Comparison of ENCODE assay signal across 8 cellular contexts in the genomic region with DNA sequence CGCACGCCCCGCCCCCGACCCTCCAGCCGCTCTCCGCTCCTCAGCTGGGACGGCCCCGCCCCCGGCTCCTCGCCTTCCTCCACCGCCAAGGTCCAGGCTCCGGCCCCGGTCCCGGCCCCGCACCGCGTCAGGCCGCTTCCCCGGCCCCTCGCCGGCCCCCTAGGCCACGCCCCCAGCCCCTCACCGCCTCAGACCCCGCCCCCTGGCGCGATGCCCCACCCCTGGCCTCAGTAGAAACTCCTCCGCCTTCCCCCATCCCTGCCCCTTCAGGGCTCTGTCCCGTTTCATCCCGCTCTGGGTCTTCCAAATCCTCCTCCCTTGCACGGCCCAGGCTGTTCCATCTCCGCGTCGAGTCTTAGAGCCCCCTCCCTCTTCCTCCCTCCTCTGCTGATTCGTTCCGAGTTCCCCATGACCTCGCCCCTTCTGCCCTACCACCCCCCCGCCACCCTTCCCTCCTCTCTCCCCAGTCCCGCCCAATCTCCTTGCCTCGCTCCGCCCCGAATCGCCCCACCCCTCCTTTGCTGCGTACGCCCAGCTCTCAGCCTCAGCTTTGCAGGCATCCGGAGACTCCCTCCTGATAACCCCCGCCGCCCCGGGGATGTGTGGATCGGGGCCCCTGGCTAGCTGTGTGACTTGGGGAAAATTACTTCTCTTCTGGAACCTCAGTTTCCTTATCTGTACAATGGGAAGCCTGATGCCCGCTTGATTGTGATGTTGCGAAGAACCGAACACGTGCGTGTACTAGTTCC.
DNase-seq lines count a peak whose midpoint lies in the region; ATAC-seq and TF ChIP-seq lines count a peak whose summit lies in the region.

No MANE protein-coding gene starts in this region.

- peaks cover 2% of the 10 kb centered on the region for H3K36me3 Mint-ChIP-seq in central memory CD8-positive, alpha-beta T cell (ENCODE audit: insufficient read depth)

- CTCF ChIA-PET in HEK293 (lab: Yijun Ruan, JAX) = interaction anchor here (1.1 to 7.5 kb wide), 4 partner anchors 12 to 153 kb away, joined by 5 to 72 read pairs (median 8); no protein-coding TSS in a partner anchor

- H3K9me3 ChIP-seq in HEK293 (ENCODE audit: control insufficient read depth, insufficient read depth, low read depth, low read length) = no peaks in the 10 kb centered on the region

- POLR2A ChIA-PET in HEK293 (lab: Yijun Ruan, JAX) = interaction anchor here (0.6 to 2.5 kb wide), 9 partner anchors 13 to 385 kb away, joined by 3 to 10 read pairs (median 6); a partner anchor contains a TSS

- DNase-seq in D341Med (ENCODE audit: low spot score) = peak; percentile 96
- DNase-seq in NCI-H2171 (lab: John Stamatoyannopoulos, UW) = peak; percentile 91
- DNase-seq in activated CD4-positive, CD25-positive, alpha-beta regulatory T cell treated with anti-CD3 and anti-CD28 coated beads, Interleukin-2, amount 50 U/mL, for 72 hours = peak; percentile 82
- peak; percentile 76 to 82 for DNase-seq in central memory CD8-positive, alpha-beta T cell (ENCODE audit: low spot score in 2 of 2)
- peak; percentile 98 for DNase-seq in islet precursor cell
- DNase-seq in stimulated activated CD4-positive, alpha-beta T cell treated with anti-CD3 and anti-CD28 coated beads, Interleukin-12 subunit alpha, Interleukin-12 subunit beta, amount 100 ng/mL, for 4 hours = peak; percentile 87

- peak overlapping the region; percentile 82 for H3K4me3 Mint-ChIP-seq in central memory CD8-positive, alpha-beta T cell

- H3K27me3 Mint-ChIP-seq in central memory CD8-positive, alpha-beta T cell = peaks cover 34% of the 10 kb centered on the region

- ATAC-seq in central memory CD8-positive, alpha-beta T cell (replicated peaks; ENCODE audit: extremely low read depth, poor library complexity, severe bottlenecking) = peak; percentile 89
- ATAC-seq in GM18858 (IDR thresholded peaks at IDR 0.05; ENCODE audit: unreplicated experiment) = no peak

- H3K4me1 Mint-ChIP-seq in central memory CD8-positive, alpha-beta T cell = peaks cover 16% of the 10 kb centered on the region

- no peak overlapping the region for H3K27ac ChIP-seq in HEK293 (ENCODE audit: extremely low read depth, low read depth, low read length)

- H3K4me3 ChIP-seq in HEK293 (ENCODE audit: low read depth, low read length) = peak overlapping the region; percentile 63

- no peaks in the 10 kb centered on the region for H3K4me1 ChIP-seq in HEK293 (ENCODE audit: control insufficient read depth, insufficient read depth, low read length)

- H3K9me3 Mint-ChIP-seq in central memory CD8-positive, alpha-beta T cell = no peaks in the 10 kb centered on the region

- no peak for TF ChIP-seq CTCF in HEK293 (tag by site-specific recombination; IDR thresholded peaks at IDR 0.05)

- H3K36me3 ChIP-seq in HEK293 (ENCODE audit: control insufficient read depth in 2 of 2, insufficient read depth in 1 of 2, low read length in 2 of 2) = no peaks in the 10 kb centered on the region

- H3K27ac Mint-ChIP-seq in central memory CD8-positive, alpha-beta T cell (ENCODE audit: low read depth) = no peak overlapping the region

TF ChIP-seq in HEK293, 187 proteins besides CTCF, POLR2A, EP300 and RAD21 (continues in another document):
- TF ChIP-seq GLIS2 (tag by site-specific recombination; IDR thresholded peaks at IDR 0.05) (peak; percentile 82), ZNF146 (tag by site-specific recombination; IDR thresholded peaks at IDR 0.05) (no peak), GLIS1 (tag by site-specific recombination; IDR thresholded peaks at IDR 0.05) (peak; percentile 42), KLF10 (tag by site-specific recombination; IDR thresholded peaks at IDR 0.05) (peak; percentile 24; the same call in 1 of the 2 replicates), ZBTB20 (tag by site-specific recombination; IDR thresholded peaks at IDR 0.05) (peak; percentile 33; the same call in 1 of the 2 replicates), SP7 (tag by site-specific recombination; IDR thresholded peaks at IDR 0.05) (peak; percentile 31; the same call in 1 of the 2 replicates), ZEB2 (tag by site-specific recombination; IDR thresholded peaks at IDR 0.05) (peak; percentile 28; the same call in 1 of the 2 replicates), ZNF223 (tag by site-specific recombination; IDR thresholded peaks at IDR 0.05) (no peak), KLF9 (tag by site-specific recombination; IDR thresholded peaks at IDR 0.05; ENCODE audit: low read depth) (peak; percentile 87), YY2 (tag by site-specific recombination; IDR thresholded peaks at IDR 0.05) (no peak), ZNF791 (tag by site-specific recombination; IDR thresholded peaks at IDR 0.05) (no peak), KLF8 (tag by site-specific recombination; IDR thresholded peaks at IDR 0.05) (peak; percentile 67), ZBTB8A (tag by site-specific recombination; IDR thresholded peaks at IDR 0.05) (peak; percentile 7; the same call in 1 of the 2 replicates), ZNF510 (tag by site-specific recombination; IDR thresholded peaks at IDR 0.05; ENCODE audit: insufficient replicate concordance) (no peak), SP2 (tag by site-specific recombination; IDR thresholded peaks at IDR 0.05) (peak; percentile 77), ZNF138 (tag by site-specific recombination; IDR thresholded peaks at IDR 0.05; ENCODE audit: borderline replicate concordance) (no peak), HOXD13 (CRISPR knock-in tag; IDR thresholded peaks at IDR 0.05; ENCODE audit: borderline replicate concordance) (no peak), ZNF239 (tag by site-specific recombination; IDR thresholded peaks at IDR 0.05) (no peak), ZNF341 (tag by site-specific recombination; IDR thresholded peaks at IDR 0.05; ENCODE audit: low read depth) (peak; percentile 99), ZNF394 (tag by site-specific recombination; IDR thresholded peaks at IDR 0.05; ENCODE audit: borderline replicate concordance) (no peak), IKZF3 (tag by site-specific recombination; IDR thresholded peaks at IDR 0.05) (peak; percentile 80), ZSCAN23 (tag by site-specific recombination; IDR thresholded peaks at IDR 0.05) (no peak), ZNF133 (tag by site-specific recombination; IDR thresholded peaks at IDR 0.05) (no peak)
- TF ChIP-seq, protein P1, sequence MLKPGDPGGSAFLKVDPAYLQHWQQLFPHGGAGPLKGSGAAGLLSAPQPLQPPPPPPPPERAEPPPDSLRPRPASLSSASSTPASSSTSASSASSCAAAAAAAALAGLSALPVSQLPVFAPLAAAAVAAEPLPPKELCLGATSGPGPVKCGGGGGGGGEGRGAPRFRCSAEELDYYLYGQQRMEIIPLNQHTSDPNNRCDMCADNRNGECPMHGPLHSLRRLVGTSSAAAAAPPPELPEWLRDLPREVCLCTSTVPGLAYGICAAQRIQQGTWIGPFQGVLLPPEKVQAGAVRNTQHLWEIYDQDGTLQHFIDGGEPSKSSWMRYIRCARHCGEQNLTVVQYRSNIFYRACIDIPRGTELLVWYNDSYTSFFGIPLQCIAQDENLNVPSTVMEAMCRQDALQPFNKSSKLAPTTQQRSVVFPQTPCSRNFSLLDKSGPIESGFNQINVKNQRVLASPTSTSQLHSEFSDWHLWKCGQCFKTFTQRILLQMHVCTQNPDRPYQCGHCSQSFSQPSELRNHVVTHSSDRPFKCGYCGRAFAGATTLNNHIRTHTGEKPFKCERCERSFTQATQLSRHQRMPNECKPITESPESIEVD (tag by site-specific recombination; IDR thresholded peaks at IDR 0.05) = no peak
- TF ChIP-seq, protein P2, sequence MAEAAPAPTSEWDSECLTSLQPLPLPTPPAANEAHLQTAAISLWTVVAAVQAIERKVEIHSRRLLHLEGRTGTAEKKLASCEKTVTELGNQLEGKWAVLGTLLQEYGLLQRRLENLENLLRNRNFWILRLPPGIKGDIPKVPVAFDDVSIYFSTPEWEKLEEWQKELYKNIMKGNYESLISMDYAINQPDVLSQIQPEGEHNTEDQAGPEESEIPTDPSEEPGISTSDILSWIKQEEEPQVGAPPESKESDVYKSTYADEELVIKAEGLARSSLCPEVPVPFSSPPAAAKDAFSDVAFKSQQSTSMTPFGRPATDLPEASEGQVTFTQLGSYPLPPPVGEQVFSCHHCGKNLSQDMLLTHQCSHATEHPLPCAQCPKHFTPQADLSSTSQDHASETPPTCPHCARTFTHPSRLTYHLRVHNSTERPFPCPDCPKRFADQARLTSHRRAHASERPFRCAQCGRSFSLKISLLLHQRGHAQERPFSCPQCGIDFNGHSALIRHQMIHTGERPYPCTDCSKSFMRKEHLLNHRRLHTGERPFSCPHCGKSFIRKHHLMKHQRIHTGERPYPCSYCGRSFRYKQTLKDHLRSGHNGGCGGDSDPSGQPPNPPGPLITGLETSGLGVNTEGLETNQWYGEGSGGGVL (tag by site-specific recombination; IDR thresholded peaks at IDR 0.05) = peak; percentile 66
- TF ChIP-seq, protein P3, sequence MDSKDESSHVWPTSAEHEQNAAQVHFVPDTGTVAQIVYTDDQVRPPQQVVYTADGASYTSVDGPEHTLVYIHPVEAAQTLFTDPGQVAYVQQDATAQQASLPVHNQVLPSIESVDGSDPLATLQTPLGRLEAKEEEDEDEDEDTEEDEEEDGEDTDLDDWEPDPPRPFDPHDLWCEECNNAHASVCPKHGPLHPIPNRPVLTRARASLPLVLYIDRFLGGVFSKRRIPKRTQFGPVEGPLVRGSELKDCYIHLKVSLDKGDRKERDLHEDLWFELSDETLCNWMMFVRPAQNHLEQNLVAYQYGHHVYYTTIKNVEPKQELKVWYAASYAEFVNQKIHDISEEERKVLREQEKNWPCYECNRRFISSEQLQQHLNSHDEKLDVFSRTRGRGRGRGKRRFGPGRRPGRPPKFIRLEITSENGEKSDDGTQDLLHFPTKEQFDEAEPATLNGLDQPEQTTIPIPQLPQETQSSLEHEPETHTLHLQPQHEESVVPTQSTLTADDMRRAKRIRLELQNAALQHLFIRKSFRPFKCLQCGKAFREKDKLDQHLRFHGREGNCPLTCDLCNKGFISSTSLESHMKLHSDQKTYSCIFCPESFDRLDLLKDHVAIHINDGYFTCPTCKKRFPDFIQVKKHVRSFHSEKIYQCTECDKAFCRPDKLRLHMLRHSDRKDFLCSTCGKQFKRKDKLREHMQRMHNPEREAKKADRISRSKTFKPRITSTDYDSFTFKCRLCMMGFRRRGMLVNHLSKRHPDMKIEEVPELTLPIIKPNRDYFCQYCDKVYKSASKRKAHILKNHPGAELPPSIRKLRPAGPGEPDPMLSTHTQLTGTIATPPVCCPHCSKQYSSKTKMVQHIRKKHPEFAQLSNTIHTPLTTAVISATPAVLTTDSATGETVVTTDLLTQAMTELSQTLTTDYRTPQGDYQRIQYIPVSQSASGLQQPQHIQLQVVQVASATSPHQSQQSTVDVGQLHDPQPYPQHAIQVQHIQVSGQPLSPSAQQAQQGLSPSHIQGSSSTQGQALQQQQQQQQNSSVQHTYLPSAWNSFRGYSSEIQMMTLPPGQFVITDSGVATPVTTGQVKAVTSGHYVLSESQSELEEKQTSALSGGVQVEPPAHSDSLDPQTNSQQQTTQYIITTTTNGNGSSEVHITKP (tag by site-specific recombination; IDR thresholded peaks at IDR 0.05) = peak; percentile 91
